24 cellular contexts compared by ENCODE assay signal in genomic region chr7:42006801-42007394, GRCh38.
DNase-seq lines count a peak whose midpoint lies in the region; ATAC-seq, FAIRE-seq and TF ChIP-seq lines count a peak whose summit lies in the region.
"Had no signal": no experiment of that assay in that cellular context is flagged by ENCODE, and none has a peak within 500 bp of the region (broad histone marks: within the 10 kb centered on the region; RNA-seq: fewer than 3 reads in every experiment).

No MANE protein-coding gene starts in this region.

- H4K5ac ChIP-seq in H9 (ENCODE audit: insufficient read length, low read depth, low read length): no peak overlapping the region

- H2BK120ac ChIP-seq in H9 (ENCODE audit: low read depth, low read length, poor library complexity, severe bottlenecking): no peak overlapping the region

- no peak overlapping the region for H3K18ac ChIP-seq in H9 (ENCODE audit: insufficient read length, low read depth, low read length)

- peak overlapping the region in 2 of 3 experiments; percentile 46 to 59; a peak in 3 of 7 replicates for H3K27ac Mint-ChIP-seq in H9
- H3K27ac Mint-ChIP-seq: CD14-positive monocyte; CD4-positive, alpha-beta T cell; CD8-positive, alpha-beta memory T cell had no signal

- no peak overlapping the region for H2BK12ac ChIP-seq in H9 (ENCODE audit: insufficient read length, low read depth, low read length)

- intact Hi-C loops in Right ventricle myocardium superior (cut with DNase I): no loop called here
- intact Hi-C loops in right cardiac atrium (cut with DNase I): no loop called here
- intact Hi-C loops in pancreas (cut with DNase I): no loop called here
- intact Hi-C loops in sigmoid colon (cut with DNase I): no loop called here

- no peaks in the 10 kb centered on the region for H3K36me3 ChIP-seq in pancreas
- peaks cover 0 to 35% (median 0%) of the 10 kb centered on the region in 4 donors for H3K36me3 ChIP-seq in sigmoid colon
- H3K36me3 ChIP-seq: BE2C had no signal

- H3K4me2 ChIP-seq in H9 (ENCODE audit: insufficient read depth, insufficient read length, low read length): no peak overlapping the region
- H3K4me2 ChIP-seq: A549; BLaER1 treated with 17β-estradiol and CSF1 and Interleukin-3, amounts not matched to agents 10 nM and 100 nM had no signal

- H3K4ac ChIP-seq in H9 (ENCODE audit: low read depth, low read length): no peak overlapping the region

- H3K56ac ChIP-seq in H9 (ENCODE audit: insufficient read length, low read depth, low read length): no peak overlapping the region

- no peaks in the 10 kb centered on the region for H3K79me1 ChIP-seq in H9 (ENCODE audit: insufficient read depth, low read depth, low read length, poor library complexity, severe bottlenecking)

- no peak overlapping the region for H3K23ac ChIP-seq in H9 (ENCODE audit: insufficient read length, low read depth, low read length)

- H3K27ac ChIP-seq in right cardiac atrium (ENCODE audit: low read length): no peak overlapping the region
- H3K27ac ChIP-seq in H9 (ENCODE audit: insufficient read length, low read depth, low read length): no peak overlapping the region
- peak overlapping the region in 1 of 4 donors; percentile 78 for H3K27ac ChIP-seq in pancreas
- H3K27ac ChIP-seq in sigmoid colon: no peak overlapping the region
- H3K27ac ChIP-seq: A549; BLaER1 treated with 17β-estradiol and CSF1 and Interleukin-3, amounts not matched to agents 10 nM and 100 nM had no signal

- 35% methylated on average over 3 of the region's 3 CpGs for WGBS in right cardiac atrium
- no CpG with 5 or more reads among the region's 3 CpGs for WGBS in H9 (ENCODE audit: extremely low coverage, insufficient read length, low lambda C conversion rate)
- whole genome bisulfite sequencing in pancreas, 2 donors: 38 to 42% methylated on average over 3 of the region's 3 CpGs
- 38 to 62% methylated on average over 3 of the region's 3 CpGs for WGBS in sigmoid colon, 2 donors

- H3K4me3 ChIP-seq in right cardiac atrium (ENCODE audit: low read length) (no peak overlapping the region), pancreas (no peak overlapping the region), sigmoid colon (no peak overlapping the region)
- H3K4me3 ChIP-seq: A549; BLaER1 treated with 17β-estradiol and CSF1 and Interleukin-3, amounts not matched to agents 10 nM and 100 nM had no signal

- no peak for TF ChIP-seq EP300 in sigmoid colon (IDR thresholded peaks at IDR 0.05)

- H2BK15ac ChIP-seq in H9 (ENCODE audit: low read depth, low read length): no peak overlapping the region

- H2AK5ac ChIP-seq in H9 (ENCODE audit: insufficient read length, low read length): no peak overlapping the region

- H4K8ac ChIP-seq in H9 (replicated peaks; ENCODE audit: insufficient read length, low read depth, low read length): no peak overlapping the region

- peaks cover 10 to 12% of the 10 kb centered on the region in 2 experiments for H3K4me1 Mint-ChIP-seq in H9
- H3K4me1 Mint-ChIP-seq: CD14-positive monocyte; CD8-positive, alpha-beta memory T cell had no signal

- ATAC-seq in Right ventricle myocardium superior (ENCODE audit: poor library complexity) (peak; percentile 29), right cardiac atrium (no peak), pancreas (peak; percentile 91 to 94 (median 93))
- ATAC-seq: A549 had no signal

- H4K20me1 ChIP-seq in H9 (ENCODE audit: control insufficient read depth, insufficient read depth, insufficient read length): no peaks in the 10 kb centered on the region

- no peak overlapping the region for H3K4me3 Mint-ChIP-seq in H9
- H3K4me3 Mint-ChIP-seq: CD14-positive monocyte; CD4-positive, alpha-beta T cell; CD8-positive, alpha-beta memory T cell had no signal

- no peak overlapping the region for H2BK20ac ChIP-seq in H9 (ENCODE audit: low read depth, low read length, poor library complexity, severe bottlenecking)

- H3K27me3 ChIP-seq in right cardiac atrium (ENCODE audit: control insufficient read depth, insufficient read depth) (no peaks in the 10 kb centered on the region), H9 (ENCODE audit: insufficient read depth, low read length) (no peaks in the 10 kb centered on the region), pancreas (no peaks in the 10 kb centered on the region), sigmoid colon (no peaks in the 10 kb centered on the region)
- H3K27me3 ChIP-seq: BE2C; BLaER1 treated with 17β-estradiol and CSF1 and Interleukin-3, amounts not matched to agents 10 nM and 100 nM had no signal

- H4K91ac ChIP-seq in H9 (ENCODE audit: insufficient read length, low read depth, low read length): no peak overlapping the region

- no peak for TF ChIP-seq POLR2A in sigmoid colon (IDR thresholded peaks at IDR 0.05)

- H3K14ac ChIP-seq in H9 (ENCODE audit: insufficient read depth, low read length): no peak overlapping the region

- no peak for FAIRE-seq in pancreas (lab: Jason Lieb, UNC)
- FAIRE-seq: A549, D721Med, GM12891, GM18507, H54 had no signal

- H3K9me3 ChIP-seq in right cardiac atrium (ENCODE audit: control insufficient read depth, low read length) (no peaks in the 10 kb centered on the region), H9 (ENCODE audit: control insufficient read depth, low read depth, low read length) (no peaks in the 10 kb centered on the region), pancreas (no peaks in the 10 kb centered on the region), sigmoid colon (no peaks in the 10 kb centered on the region)
- H3K9me3 ChIP-seq: A549; BE2C; BLaER1 treated with 17β-estradiol and CSF1 and Interleukin-3, amounts not matched to agents 10 nM and 100 nM had no signal

- peaks cover 9 to 13% (median 10%) of the 10 kb centered on the region in 3 experiments; a peak in 5 of 7 replicates for H3K36me3 Mint-ChIP-seq in H9 (ENCODE audit: insufficient read depth in 1 of 3, low read depth in 3 of 3)
- H3K36me3 Mint-ChIP-seq: CD14-positive monocyte; CD8-positive, alpha-beta memory T cell had no signal

- H3K27me3 Mint-ChIP-seq in H9 (ENCODE audit: low read depth): no peaks in the 10 kb centered on the region

- H3K4me1 ChIP-seq in right cardiac atrium (ENCODE audit: control insufficient read depth, insufficient read depth, low read length) (no peaks in the 10 kb centered on the region), H9 (ENCODE audit: insufficient read depth, low read length) (no peaks in the 10 kb centered on the region), pancreas (peaks cover 0 to 16% (median 13%) of the 10 kb centered on the region in 3 donors), sigmoid colon (peaks cover 0 to 8% (median 2%) of the 10 kb centered on the region in 4 donors)
- H3K4me1 ChIP-seq: A549, BE2C had no signal

- H2BK5ac ChIP-seq in H9 (ENCODE audit: insufficient read length, low read length): no peak overlapping the region

- no peak overlapping the region for H2AFZ ChIP-seq in H9 (ENCODE audit: low read length)

- H3K9me3 Mint-ChIP-seq in H9: no peaks in the 10 kb centered on the region
- H3K9me3 Mint-ChIP-seq: CD14-positive monocyte; CD4-positive, alpha-beta T cell; CD8-positive, alpha-beta memory T cell had no signal

- H3K23me2 ChIP-seq in H9 (ENCODE audit: insufficient read length, low read depth, low read length, poor library complexity, severe bottlenecking): no peaks in the 10 kb centered on the region

- no peaks in the 10 kb centered on the region for H3K79me2 ChIP-seq in H9 (ENCODE audit: insufficient read depth, low read length)

- TF ChIP-seq CTCF in H9 (conservative IDR thresholded peaks at IDR 0.05) (no peak), pancreas (IDR thresholded peaks at IDR 0.05) (no peak), sigmoid colon (IDR thresholded peaks at IDR 0.05) (no peak)

- no peak overlapping the region for H3T11ph ChIP-seq in H9 (ENCODE audit: low read length)

- H3K9ac ChIP-seq in H9 (ENCODE audit: extremely low read depth, insufficient read length, low read length): no peak overlapping the region
- H3K9ac ChIP-seq: BLaER1 treated with 17β-estradiol and CSF1 and Interleukin-3, amounts not matched to agents 10 nM and 100 nM had no signal

- DNase-seq in Right ventricle myocardium superior (no peak), right cardiac atrium (no peak), H9 (no peak), pancreas (peak in 4 of 6 donors; percentile 36 to 66 (median 40)), sigmoid colon (no peak), DMS 273 treated with DMSO at 0.1 percent for 48 hours (lab: John Stamatoyannopoulos, UW) (no peak)
- DNase-seq: 8988T; ACHN; AML-193; BE2C; CD4-positive, alpha-beta T cell; CD8-positive, alpha-beta memory T cell; DMS53; DMS79 treated with DMSO at 0.1 percent for 48 hours; GF-D8; GOT3; HCEC 1CT had no signal

Comparison
In these comparisons a context has a peak if more than half of its experiments do, and no peak if none do; other contexts are left out.
1. ATAC-seq: peak in Right ventricle myocardium superior (single experiment) and pancreas (4 of 4); none in right cardiac atrium (0 of 2).
2. DNase-seq: peak in pancreas (4 of 6); none in Right ventricle myocardium superior (single experiment), right cardiac atrium (0 of 3), H9 (single experiment), sigmoid colon (single experiment) and DMS 273 treated with DMSO at 0.1 percent for 48 hours (single experiment).